In the genomic region with DNA sequence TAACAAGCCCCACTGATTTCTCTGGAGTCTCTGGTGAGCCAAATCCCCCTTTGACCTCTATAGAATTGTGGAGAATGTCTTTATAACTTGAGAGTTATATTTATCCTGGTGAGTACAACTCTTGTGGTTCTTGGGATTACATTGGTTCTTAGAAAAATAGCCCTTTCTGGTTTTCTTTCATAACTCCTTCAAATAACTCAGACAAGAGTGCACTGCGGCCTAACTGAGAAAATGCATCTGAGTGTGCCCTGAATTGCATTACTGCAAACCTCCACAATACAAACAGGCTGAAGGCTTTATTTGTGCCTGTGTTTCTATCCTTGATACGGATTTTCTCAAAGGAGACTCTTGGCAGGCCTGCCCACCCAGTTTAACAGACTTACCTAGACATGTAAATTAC, we compare ENCODE assay signal across 28 cellular contexts. TPM values are rescaled to one million over a fixed set of nuclear protein-coding genes. Genes with fewer than 3 reads are reported as not detected.
DNase-seq lines count a peak whose midpoint lies in the region; FAIRE-seq and TF ChIP-seq lines count a peak whose summit lies in the region.
"Had no signal": no experiment of that assay in that cellular context is flagged by ENCODE, and none has a peak within 500 bp of the region (broad histone marks: within the 10 kb centered on the region; RNA-seq: fewer than 3 reads in every experiment).

No MANE protein-coding gene starts in this region.

- no peak overlapping the region for H4K5ac ChIP-seq in H1 (ENCODE audit: insufficient read length, low read depth, low read length)

- no peak overlapping the region for H3K18ac ChIP-seq in H1 (ENCODE audit: extremely low read depth, low read length)

- no peak overlapping the region for H2BK12ac ChIP-seq in H1 (ENCODE audit: low read depth, low read length)

- no peak overlapping the region for H3K23ac ChIP-seq in H1 (ENCODE audit: insufficient read length)

- peaks cover 2% of the 10 kb centered on the region; the same call in 1 of the 2 replicates for H3K23me2 ChIP-seq in H1 (ENCODE audit: low read depth, low read length)

- H4K8ac ChIP-seq in H1 (ENCODE audit: extremely low read depth, insufficient read depth, low read length): no peak overlapping the region

- H2BK20ac ChIP-seq in H1 (ENCODE audit: low read length): no peak overlapping the region

- H2BK15ac ChIP-seq in H1 (ENCODE audit: low read length): no peak overlapping the region

- no peak overlapping the region for H2AFZ ChIP-seq in H1 (ENCODE audit: low read length)
- H2AFZ ChIP-seq in osteoblast (ENCODE audit: low read length): no peak overlapping the region

- peaks cover 0 to 8% of the 10 kb centered on the region in 2 experiments; a peak in 2 of 4 replicates for H3K79me2 ChIP-seq in H1 (ENCODE audit: control insufficient read depth in 1 of 2, insufficient read depth in 2 of 2, low read length in 2 of 2)
- H3K79me2 ChIP-seq in osteoblast (ENCODE audit: insufficient read depth, low read length): peaks cover 16% of the 10 kb centered on the region

- H3K27me3 ChIP-seq in H1 (replicated peaks in 1 of 4; ENCODE audit: control insufficient read depth in 3 of 4, extremely low read depth in 1 of 4, insufficient read depth in 3 of 4, low read length in 3 of 4) (no peaks in the 10 kb centered on the region), osteoblast (ENCODE audit: insufficient read depth, low read length) (no peaks in the 10 kb centered on the region)
- H3K27me3 ChIP-seq: brain microvascular endothelial cell, colonic mucosa, ovary, right atrium auricular region had no signal

- no peak overlapping the region for H3K4me3 ChIP-seq in H1 (ENCODE audit: extremely low read depth in 1 of 4, insufficient read depth in 2 of 4, low read depth in 3 of 4, low read length in 4 of 4)
- no peak overlapping the region for H3K4me3 ChIP-seq in osteoblast (ENCODE audit: insufficient read depth, low read length)
- H3K4me3 ChIP-seq: colonic mucosa, ovary, right atrium auricular region, spleen, uterus had no signal

- 95% methylated on average over 2 of the region's 2 CpGs; no CpG with 5 or more reads in 1 of the 2 experiments for WGBS in H1 (ENCODE audit: extremely low coverage in 1 of 2, insufficient coverage in 1 of 2, insufficient read length in 1 of 2, insufficient replicate concordance in 2 of 2, low coverage in 1 of 2, low lambda C conversion rate in 2 of 2, missing lambda C conversion rate in 1 of 2), 2 experiments

- H4K20me1 ChIP-seq in H1 (replicated peaks in 1 of 2; ENCODE audit: control insufficient read depth in 1 of 2, insufficient read depth in 2 of 2, low read length in 2 of 2) (no peaks in the 10 kb centered on the region), osteoblast (ENCODE audit: insufficient read depth, low read length) (no peaks in the 10 kb centered on the region)

- no peak overlapping the region for H2AK5ac ChIP-seq in H1 (ENCODE audit: low read depth, low read length)

- no peak for TF ChIP-seq CTCF in H1 (IDR thresholded peaks at IDR 0.05; ENCODE audit: control extremely low read depth in 1 of 3, insufficient read depth in 1 of 3, low read depth in 1 of 3, low read length in 3 of 3)
- TF ChIP-seq CTCF in osteoblast (IDR thresholded peaks at IDR 0.05; ENCODE audit: extremely low read depth, low read depth, low read length): no peak

- no peak overlapping the region for H3K9ac ChIP-seq in H1 (replicated peaks in 1 of 4; ENCODE audit: extremely low read depth in 1 of 4, low read depth in 3 of 4, low read length in 3 of 4)

- H3K36me3 ChIP-seq in H1 (ENCODE audit: control insufficient read depth in 2 of 4, insufficient read depth in 4 of 4, low read length in 3 of 4) (peaks cover 0 to 37% (median 8%) of the 10 kb centered on the region in 4 experiments; a peak in 6 of 8 replicates), osteoblast (ENCODE audit: insufficient read depth, low read length) (peaks cover 8% of the 10 kb centered on the region)
- H3K36me3 ChIP-seq: brain microvascular endothelial cell, colonic mucosa, ovary, right atrium auricular region, spleen, uterus had no signal

- no peak overlapping the region for H3K14ac ChIP-seq in H1 (ENCODE audit: insufficient read length)

- peak in 1 of 2 experiments; percentile 6; a peak in 2 of 3 replicates for TF ChIP-seq POLR2A in H1 (IDR thresholded peaks at IDR 0.05; ENCODE audit: control extremely low read depth in 1 of 2, low read depth in 2 of 2, low read length in 2 of 2)

- FAIRE-seq in H1 (lab: Jason Lieb, UNC): no peak
- no peak for FAIRE-seq in HTR-8/SVneo (lab: Jason Lieb, UNC)
- FAIRE-seq: HepG2 had no signal

- H3K4me1 ChIP-seq in H1 (replicated peaks in 1 of 4; ENCODE audit: control insufficient read depth in 3 of 4, insufficient read depth in 4 of 4, low read length in 3 of 4) (peaks cover 0 to 2% (median under 1%) of the 10 kb centered on the region in 4 experiments; a peak in 4 of 7 replicates), osteoblast (ENCODE audit: insufficient read depth, low read length) (peaks cover 5% of the 10 kb centered on the region)
- H3K4me1 ChIP-seq: colonic mucosa, right atrium auricular region, spleen, uterus had no signal

- TF ChIP-seq RAD21 in H1 (IDR thresholded peaks at IDR 0.05 in 1 of 2, conservative IDR thresholded peaks at IDR 0.05 in 1 of 2; ENCODE audit: low read depth in 2 of 2, low read length in 2 of 2): no peak

- H2BK120ac ChIP-seq in H1 (replicated peaks; ENCODE audit: low read depth, low read length): no peak overlapping the region

- H2BK5ac ChIP-seq in H1 (ENCODE audit: low read depth, low read length): no peak overlapping the region

- no peaks in the 10 kb centered on the region for H3K79me1 ChIP-seq in H1 (ENCODE audit: low read depth, low read length)

- no peak overlapping the region for H3K56ac ChIP-seq in H1 (replicated peaks; ENCODE audit: insufficient read length, low read depth, low read length)

- H3K27ac ChIP-seq in H1 (ENCODE audit: low read depth, low read length) (no peak overlapping the region), osteoblast (ENCODE audit: low read depth, low read length) (peak overlapping the region; percentile 7)
- H3K27ac ChIP-seq: brain microvascular endothelial cell, colonic mucosa, ovary, right atrium auricular region, spleen, uterus had no signal

- DNase-seq in DMS114 treated with DMSO at 0.1 percent for 48 hours (lab: John Stamatoyannopoulos, UW; ENCODE audit: unreplicated experiment): peak; percentile 45
- DNase-seq in RKO (ENCODE audit: low spot score): peak; percentile 16
- DNase-seq in H1 (ENCODE audit: low read depth in 1 of 2, low spot score in 2 of 2): no peak
- no peak for DNase-seq in osteoblast (ENCODE audit: insufficient read length, low spot score, missing footprints)
- DNase-seq in pons (ENCODE audit: low spot score): no peak
- DNase-seq in NCI-H2029 treated with DMSO at 0.1 percent for 48 hours (lab: John Stamatoyannopoulos, UW): no peak
- no peak for DNase-seq in cortex of kidney (lab: John Stamatoyannopoulos, UW)
- DNase-seq in HTR-8/SVneo (ENCODE audit: insufficient read length, low spot score): no peak
- DNase-seq: activated CD4-positive, alpha-beta T cell treated with anti-CD3 and anti-CD28 coated beads, Interleukin-2, amount 10 ng/mL, durations not matched to agents 7 days and 5 days; activated gamma-delta T cell treated with Interleukin-2 at 50 U/mL for 16 hours; activated T-cell treated with anti-CD3 and anti-CD28 coated beads, Interleukin-2, amount 50 U/mL, for 4 hours; brain microvascular endothelial cell; colonic mucosa; effector memory CD4-positive, alpha-beta T cell; erythroblast; Kasumi-1; left cardiac atrium; NCI-H1694; NCI-H2171 treated with DMSO at 0.1 percent for 48 hours; NCI-H524 treated with DMSO at 0.1 percent for 48 hours; ovary; SIG-M5; spleen; stimulated activated CD4-positive, alpha-beta T cell treated with anti-CD3 and anti-CD28 coated beads, Interleukin-2, amount 100 ng/mL, for 48 hours; T1000; uterus had no signal

- CTCF ChIA-PET in H1 (lab: Charles Lee; ENCODE audit: partially characterized antibody): no interaction called here

- H3K9me3 ChIP-seq in H1 (ENCODE audit: insufficient read depth in 2 of 2, low read depth in 1 of 2, low read length in 1 of 2) (no peaks in the 10 kb centered on the region), osteoblast (ENCODE audit: low read depth, low read length) (no peaks in the 10 kb centered on the region)
- H3K9me3 ChIP-seq: colonic mucosa, ovary, right atrium auricular region, spleen, uterus had no signal

- H4K91ac ChIP-seq in H1 (replicated peaks; ENCODE audit: insufficient read length, low read length): no peak overlapping the region

- no peak overlapping the region for H3K4ac ChIP-seq in H1 (replicated peaks; ENCODE audit: insufficient read length, low read depth, low read length)

- H3K4me2 ChIP-seq in H1 (ENCODE audit: insufficient read depth in 1 of 2, low read depth in 2 of 2, low read length in 2 of 2) (no peak overlapping the region), osteoblast (ENCODE audit: insufficient read depth, low read length) (no peak overlapping the region)

- POLR2A ChIA-PET in H1 (lab: Charles Lee; ENCODE audit: partially characterized antibody): interaction anchor here (2.1 kb wide), 1 partner anchor 12 kb away, joined by 8 read pairs; no protein-coding TSS in a partner anchor

- no peak for TF ChIP-seq EP300 in H1 (IDR thresholded peaks at IDR 0.05; ENCODE audit: borderline replicate concordance in 1 of 2, low read depth in 2 of 2, low read length in 2 of 2)

RNA-seq across cellular contexts. Expression of a gene that starts 2.7 kb away (rescaled TPM):
- total RNA-seq in H1 (2021; fragmentation: NEBNext Ultra II Directional; extraction: Animal tissue kit (Norgen Biotek cat#: 25700)): 310 and 330 TPM in 2 replicates
- polyA plus RNA-seq in H1 (2011; rRNA removed): 282 and 366 TPM in 2 replicates
- polyA plus RNA-seq in H1 (2011; cell fraction: cytosol; rRNA removed): 500 TPM
- polyA plus RNA-seq in H1 (2011; cell fraction: nucleus; rRNA removed): 96.7 TPM
- 448 to 764 TPM (median 547 TPM) in 4 replicates for polyA plus RNA-seq in H1 (2012, experiment 1 of 2)
- 244 TPM for polyA plus RNA-seq in H1 (2012, experiment 2 of 2)
- 396 TPM for polyA plus RNA-seq in H1 (2013, experiment 1 of 2)
- 384 TPM for polyA plus RNA-seq in H1 (2013, experiment 2 of 2)
- polyA minus RNA-seq in H1 (2011; rRNA and poly(A)+ RNA removed): 61.1 and 66.2 TPM in 2 replicates
- 64.5 TPM for polyA minus RNA-seq in H1 (2011; cell fraction: cytosol; rRNA and poly(A)+ RNA removed)
- polyA minus RNA-seq in H1 (2011; cell fraction: nucleus; rRNA and poly(A)+ RNA removed): 52.0 TPM
- 144 and 150 TPM in 2 replicates for total RNA-seq in osteoblast

RNA-seq across cellular contexts. Expression of a gene that starts 22.7 kb away (rescaled TPM):
- total RNA-seq in H1 (2021; fragmentation: NEBNext Ultra II Directional; extraction: Animal tissue kit (Norgen Biotek cat#: 25700)): 36.5 and 36.8 TPM in 2 replicates
- polyA plus RNA-seq in H1 (2011; rRNA removed): 8.8 and 22.2 TPM in 2 replicates
- 41.7 TPM for polyA plus RNA-seq in H1 (2011; cell fraction: cytosol; rRNA removed)
- polyA plus RNA-seq in H1 (2011; cell fraction: nucleus; rRNA removed): 2.4 TPM
- polyA plus RNA-seq in H1 (2012, experiment 1 of 2): 36.4 to 57.2 TPM (median 37.4 TPM) in 4 replicates
- 11.0 TPM for polyA plus RNA-seq in H1 (2012, experiment 2 of 2)
- 78.2 TPM for polyA plus RNA-seq in H1 (2013, experiment 1 of 2)
- 80.7 TPM for polyA plus RNA-seq in H1 (2013, experiment 2 of 2)
- 1.7 and 2.0 TPM in 2 replicates for polyA minus RNA-seq in H1 (2011; rRNA and poly(A)+ RNA removed)
- 6.5 TPM for polyA minus RNA-seq in H1 (2011; cell fraction: cytosol; rRNA and poly(A)+ RNA removed)
- polyA minus RNA-seq in H1 (2011; cell fraction: nucleus; rRNA and poly(A)+ RNA removed): 4.2 TPM
- 96.4 and 110 TPM in 2 replicates for total RNA-seq in osteoblast
- total RNA-seq: activated CD4-positive, alpha-beta T cell treated with anti-CD3 and anti-CD28 coated beads, Interleukin-2, amount 10 ng/mL, durations not matched to agents 7 days and 5 days had no signal

RNA-seq across cellular contexts. Expression of a gene that starts 49.0 kb away (rescaled TPM):
- 11.6 and 12.9 TPM in 2 replicates for total RNA-seq in H1 (2021; fragmentation: NEBNext Ultra II Directional; extraction: Animal tissue kit (Norgen Biotek cat#: 25700))
- 3.5 and 7.9 TPM in 2 replicates for polyA plus RNA-seq in H1 (2011; rRNA removed)
- polyA plus RNA-seq in H1 (2011; cell fraction: cytosol; rRNA removed): 8.2 TPM
- 1.9 TPM for polyA plus RNA-seq in H1 (2011; cell fraction: nucleus; rRNA removed)
- 4.7 to 7.9 TPM (median 5.6 TPM) in 4 replicates for polyA plus RNA-seq in H1 (2012, experiment 1 of 2)
- 2.6 TPM for polyA plus RNA-seq in H1 (2012, experiment 2 of 2)
- 7.6 TPM for polyA plus RNA-seq in H1 (2013, experiment 1 of 2)
- polyA plus RNA-seq in H1 (2013, experiment 2 of 2): 7.9 TPM
- polyA minus RNA-seq in H1 (2011; rRNA and poly(A)+ RNA removed): 2.6 and 2.7 TPM in 2 replicates
- polyA minus RNA-seq in H1 (2011; cell fraction: cytosol; rRNA and poly(A)+ RNA removed): 2.6 TPM
- 2.0 TPM for polyA minus RNA-seq in H1 (2011; cell fraction: nucleus; rRNA and poly(A)+ RNA removed)
- 6.5 and 10.0 TPM in 2 replicates for total RNA-seq in osteoblast
- total RNA-seq: activated CD4-positive, alpha-beta T cell treated with anti-CD3 and anti-CD28 coated beads, Interleukin-2, amount 10 ng/mL, durations not matched to agents 7 days and 5 days; activated T-cell treated with anti-CD3 and anti-CD28 coated beads, Interleukin-2, amount 50 U/mL, for 4 hours; HepG2 had no signal
- polyA plus RNA-seq: HepG2 had no signal

Comparison
In these comparisons a context has a peak if more than half of its experiments do, and no peak if none do; other contexts are left out.
1. DNase-seq: peak in DMS114 treated with DMSO at 0.1 percent for 48 hours (single experiment) and RKO (single experiment); none in H1 (0 of 2), osteoblast (single experiment), pons (single experiment), NCI-H2029 treated with DMSO at 0.1 percent for 48 hours (single experiment), cortex of kidney (single experiment) and HTR-8/SVneo (single experiment).